Comparison of ENCODE assay signal across 8 cellular contexts in genomic region chr2:200756618-200757321, GRCh38. TPM values are rescaled to one million over a fixed set of nuclear protein-coding genes. Genes with fewer than 3 reads are reported as not detected.
DNase-seq lines count a peak whose midpoint lies in the region; ATAC-seq and TF ChIP-seq lines count a peak whose summit lies in the region.

No MANE protein-coding gene starts in this region.

- WGBS in adrenal gland, 4 donors = 34 to 47% (median 39%) methylated on average over 4 of the region's 4 CpGs
- 49% methylated on average over 4 of the region's 4 CpGs for WGBS in esophagus muscularis mucosa

- H3K4me1 ChIP-seq in adrenal gland (replicated peaks in 1 of 2) (peaks cover 0 to 3% of the 10 kb centered on the region in 2 donors), uterus (no peaks in the 10 kb centered on the region), esophagus muscularis mucosa (peaks cover 0 to 5% (median 0%) of the 10 kb centered on the region in 4 donors)

- intact Hi-C loops in adrenal gland (cut with DNase I) (no loop called here), uterus (cut with DNase I; ENCODE audit: low total_unique reads) (no loop called here), esophagus muscularis mucosa (cut with DNase I) (no loop called here)

- H3K4me3 ChIP-seq in adrenal gland = no peak overlapping the region
- H3K4me3 ChIP-seq in uterus = no peak overlapping the region
- H3K4me3 ChIP-seq in esophagus muscularis mucosa = no peak overlapping the region

- H3K27ac ChIP-seq in adrenal gland (peak overlapping the region in 1 of 5 donors; percentile 17), uterus (no peak overlapping the region), esophagus muscularis mucosa (replicated peaks in 1 of 4) (no peak overlapping the region)

- TF ChIP-seq CTCF in adrenal gland (IDR thresholded peaks at IDR 0.05) = no peak
- TF ChIP-seq CTCF in uterus (IDR thresholded peaks at IDR 0.05) = no peak
- TF ChIP-seq CTCF in esophagus muscularis mucosa (IDR thresholded peaks at IDR 0.05) = no peak

- peak; percentile 61 for DNase-seq in GM04503 (ENCODE audit: low read depth)
- peak in 6 of 7 donors; percentile 52 to 72 (median 66) for DNase-seq in adrenal gland
- DNase-seq in myocyte (ENCODE audit: low read depth) = peak; percentile 58
- no peak for DNase-seq in mesenteric fat pad (ENCODE audit: low spot score)
- DNase-seq in uterus = no peak
- no peak for DNase-seq in activated effector memory CD4-positive, alpha-beta T cell treated with Interleukin-2 at 50 U/mL for 16 hours
- DNase-seq in esophagus muscularis mucosa (ENCODE audit: extremely low spot score) = no peak

- ATAC-seq in HG03066 (IDR thresholded peaks at IDR 0.05; ENCODE audit: low read depth, unreplicated experiment) = peak; percentile 71

- TF ChIP-seq EP300 in esophagus muscularis mucosa (IDR thresholded peaks at IDR 0.05) = no peak

- no peaks in the 10 kb centered on the region for H3K27me3 ChIP-seq in adrenal gland
- no peaks in the 10 kb centered on the region for H3K27me3 ChIP-seq in uterus
- peaks cover 0 to 16% (median 0%) of the 10 kb centered on the region in 4 donors for H3K27me3 ChIP-seq in esophagus muscularis mucosa

- no peak for TF ChIP-seq POLR2A in adrenal gland (IDR thresholded peaks at IDR 0.05)
- no peak for TF ChIP-seq POLR2A in uterus (IDR thresholded peaks at IDR 0.05)
- TF ChIP-seq POLR2A in esophagus muscularis mucosa (IDR thresholded peaks at IDR 0.05; ENCODE audit: low read depth) = no peak

- H3K9me3 ChIP-seq in adrenal gland (replicated peaks in 1 of 3) (no peaks in the 10 kb centered on the region), uterus (no peaks in the 10 kb centered on the region), esophagus muscularis mucosa (no peaks in the 10 kb centered on the region)

- H3K36me3 ChIP-seq in adrenal gland (replicated peaks in 1 of 2) = no peaks in the 10 kb centered on the region
- H3K36me3 ChIP-seq in uterus = no peaks in the 10 kb centered on the region
- H3K36me3 ChIP-seq in esophagus muscularis mucosa = no peaks in the 10 kb centered on the region

RNA-seq across cellular contexts. Expression of gene BZW1, which starts 54.9 kb away (rescaled TPM):
- total RNA-seq in adrenal gland (100 to 1,000 TPM in 7 of 8 donors, 10 to 100 TPM in 1; 98.6 to 631 (median 193) TPM), myocyte (222 and 358 TPM in 2 replicates), mesenteric fat pad (332 TPM), uterus (100 to 1,000 TPM in 2 of 4 donors, 10 to 100 TPM in 2; 39.2 to 322 (median 129) TPM), esophagus muscularis mucosa (100 to 1,000 TPM; 262 to 444 (median 376) TPM)
- polyA plus RNA-seq in adrenal gland = 100 to 1,000 TPM in 1 of 3 donors, 10 to 100 TPM in 2; 28.4 to 511 (median 30.2) TPM
- 133 TPM for polyA plus RNA-seq in myocyte (2012)

Comparison
In these comparisons a context has a peak if more than half of its experiments do, and no peak if none do; other contexts are left out.
1. DNase-seq: peak in GM04503 (single experiment), adrenal gland (6 of 7) and myocyte (single experiment); none in mesenteric fat pad (single experiment), uterus (0 of 2), activated effector memory CD4-positive, alpha-beta T cell treated with Interleukin-2 at 50 U/mL for 16 hours (single experiment) and esophagus muscularis mucosa (single experiment).